In the genomic region with DNA sequence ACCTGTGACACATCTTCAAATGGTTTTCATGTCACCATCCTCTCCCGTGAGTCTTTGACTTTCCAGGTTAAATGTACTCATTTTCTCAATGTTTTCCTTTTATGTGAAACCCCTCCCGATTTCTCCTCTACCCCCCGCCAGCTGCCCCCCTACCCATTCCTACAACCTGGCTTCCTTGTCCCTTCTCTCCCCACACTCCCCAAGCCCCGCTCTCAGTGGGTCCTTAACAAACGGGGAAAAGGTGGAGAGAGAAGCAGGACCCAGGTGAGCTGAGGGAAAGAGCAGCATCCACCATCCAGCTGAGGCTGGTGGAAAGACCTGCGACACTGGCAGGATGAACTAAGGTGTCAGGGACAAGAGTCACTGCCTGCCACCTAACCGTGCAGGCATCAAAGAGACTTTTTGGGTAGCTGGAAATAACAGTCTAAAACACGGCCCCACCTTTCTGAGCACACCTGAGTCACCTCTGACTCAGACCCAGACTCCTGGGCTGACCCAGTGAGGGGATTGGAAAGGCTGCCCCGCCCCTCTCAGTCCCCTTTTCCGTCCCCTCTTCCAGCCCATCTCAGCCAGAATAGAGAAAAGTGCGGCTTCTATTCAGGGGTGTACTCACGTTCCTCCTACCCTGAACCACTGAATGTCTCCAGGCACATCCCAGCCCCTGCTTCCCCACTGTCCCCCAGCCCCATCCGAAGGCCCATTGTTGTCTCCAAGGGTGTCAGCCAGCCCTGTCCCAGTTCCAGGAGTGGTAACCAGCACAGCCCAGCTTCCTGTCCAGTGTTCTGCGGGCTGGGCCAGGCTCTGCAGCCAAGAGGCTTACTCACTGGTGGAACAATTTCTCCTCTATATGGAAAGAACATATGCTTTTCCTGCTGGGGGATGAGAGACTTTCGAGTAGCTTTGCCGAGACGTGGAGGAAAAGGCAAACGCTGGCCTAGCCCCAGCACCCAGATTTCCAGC, we compare ENCODE assay signal across 13 cellular contexts. TPM values are rescaled to one million over a fixed set of nuclear protein-coding genes. Genes with fewer than 3 reads are reported as not detected.
DNase-seq lines count a peak whose midpoint lies in the region; ATAC-seq and TF ChIP-seq lines count a peak whose summit lies in the region.
"Had no signal": no experiment of that assay in that cellular context is flagged by ENCODE, and none has a peak within 500 bp of the region (broad histone marks: within the 10 kb centered on the region; RNA-seq: fewer than 3 reads in every experiment).

No MANE protein-coding gene starts in this region.

- H3K27ac ChIP-seq in CD4-positive, alpha-beta T cell (ENCODE audit: low read depth, low read length) = no peak overlapping the region
- H3K27ac ChIP-seq in esophagus (ENCODE audit: low read depth in 2 of 2, low read length in 1 of 2) (peak overlapping the region; percentile 28 to 34), osteoblast (ENCODE audit: low read depth, low read length) (peak overlapping the region; percentile 4), endodermal cell (ENCODE audit: low read depth, low read length) (no peak overlapping the region)
- H3K27ac ChIP-seq: colonic mucosa, prostate gland had no signal

- H3K4me3 ChIP-seq in esophagus (ENCODE audit: low read depth in 1 of 2, low read length in 2 of 2) (no peak overlapping the region), osteoblast (ENCODE audit: insufficient read depth, low read length) (no peak overlapping the region), endodermal cell (ENCODE audit: low read length) (no peak overlapping the region)
- H3K4me3 ChIP-seq: colonic mucosa, prostate gland had no signal

- peak overlapping the region; percentile 23 for H3K4me2 ChIP-seq in osteoblast (ENCODE audit: insufficient read depth, low read length)

- H3K4me1 ChIP-seq in esophagus (ENCODE audit: control insufficient read depth in 2 of 2, insufficient read depth in 2 of 2, low read length in 1 of 2) (peaks cover 0 to 6% of the 10 kb centered on the region in 2 donors), osteoblast (ENCODE audit: insufficient read depth, low read length) (peaks cover 39% of the 10 kb centered on the region), endodermal cell (ENCODE audit: control insufficient read depth, insufficient read depth, low read length) (no peaks in the 10 kb centered on the region)
- H3K4me1 ChIP-seq: colonic mucosa, prostate gland had no signal

- H3K27me3 ChIP-seq in CD4-positive, alpha-beta T cell (ENCODE audit: control insufficient read depth, insufficient read depth, low read length) = no peaks in the 10 kb centered on the region
- H3K27me3 ChIP-seq in esophagus (ENCODE audit: control insufficient read depth in 1 of 2, insufficient read depth in 2 of 2, low read length in 2 of 2) (no peaks in the 10 kb centered on the region), osteoblast (ENCODE audit: insufficient read depth, low read length) (no peaks in the 10 kb centered on the region), endodermal cell (ENCODE audit: control insufficient read depth, insufficient read depth, low read length, poor library complexity, severe bottlenecking) (peaks cover 10% of the 10 kb centered on the region)
- H3K27me3 ChIP-seq: colonic mucosa had no signal

- H4K20me1 ChIP-seq in osteoblast (ENCODE audit: insufficient read depth, low read length) = no peaks in the 10 kb centered on the region

- no peak for TF ChIP-seq CTCF in CD4-positive, alpha-beta T cell (IDR thresholded peaks at IDR 0.05)
- no peak for TF ChIP-seq CTCF in osteoblast (IDR thresholded peaks at IDR 0.05; ENCODE audit: extremely low read depth, low read depth, low read length)
- TF ChIP-seq CTCF in endodermal cell (conservative IDR thresholded peaks at IDR 0.05) = no peak

- intact Hi-C loops in CD4-positive, alpha-beta T cell (cut with DNase I, micrococcal nuclease) = no loop called here

- no peaks in the 10 kb centered on the region for H3K9me3 Mint-ChIP-seq in CD4-positive, alpha-beta T cell
- peaks cover 1% of the 10 kb centered on the region for H3K9me3 Mint-ChIP-seq in endodermal cell

- WGBS in esophagus, 2 donors = 51 to 67% methylated on average over 18 of the region's 18 CpGs
- 81 to 86% methylated on average over 10 to 18 of the region's 18 CpGs for WGBS in endodermal cell (ENCODE audit: insufficient coverage in 1 of 2, insufficient read length in 1 of 2), 2 experiments

- POLR2A ChIA-PET in CD4-positive, alpha-beta T cell (lab: Charles Lee) = interaction anchor here (0.7 to 3.3 kb wide), 9 partner anchors 10 to 245 kb away, joined by 3 to 14 read pairs (median 4); a partner anchor contains a TSS

- H3K79me2 ChIP-seq in osteoblast (ENCODE audit: insufficient read depth, low read length) = no peaks in the 10 kb centered on the region

- no peak for DNase-seq in CD4-positive, alpha-beta T cell
- peak; percentile 72 for DNase-seq in RPMI7951 (ENCODE audit: low read depth)
- DNase-seq in osteoblast (ENCODE audit: insufficient read length, low spot score, missing footprints) = peak; percentile 97
- no peak for DNase-seq in endodermal cell
- DNase-seq in COLO668 (lab: John Stamatoyannopoulos, UW; ENCODE audit: unreplicated experiment) = no peak
- no peak for DNase-seq in NCI-H2171 (lab: John Stamatoyannopoulos, UW)
- DNase-seq: colonic mucosa, DMS153, NCI-H146, SHP77 had no signal

- peak overlapping the region; percentile 93 for H3K27ac Mint-ChIP-seq in CD4-positive, alpha-beta T cell
- H3K27ac Mint-ChIP-seq in endodermal cell = no peak overlapping the region

- H2AFZ ChIP-seq in osteoblast (ENCODE audit: low read length) = peak overlapping the region; percentile 23

- H3K36me3 Mint-ChIP-seq in CD4-positive, alpha-beta T cell (ENCODE audit: low read depth) = peaks cover 16% of the 10 kb centered on the region
- no peaks in the 10 kb centered on the region for H3K36me3 Mint-ChIP-seq in endodermal cell (ENCODE audit: low read depth)

- no peaks in the 10 kb centered on the region for H3K27me3 Mint-ChIP-seq in CD4-positive, alpha-beta T cell
- H3K27me3 Mint-ChIP-seq in endodermal cell (ENCODE audit: insufficient read depth) = peaks cover 10% of the 10 kb centered on the region

- CTCF ChIA-PET in CD4-positive, alpha-beta T cell (lab: Charles Lee) = interaction anchor here (1.0 to 4.1 kb wide), 4 partner anchors 21 to 35 kb away, joined by 3 to 15 read pairs (median 8); a partner anchor contains a TSS

- H3K4me3 Mint-ChIP-seq in CD4-positive, alpha-beta T cell = peak overlapping the region; percentile 56
- H3K4me3 Mint-ChIP-seq in endodermal cell = no peak overlapping the region

- peak; percentile 33 for ATAC-seq in CD4-positive, alpha-beta T cell (ENCODE audit: poor library complexity)
- no peak for ATAC-seq in HG03135 (IDR thresholded peaks at IDR 0.05; ENCODE audit: unreplicated experiment)

- no peaks in the 10 kb centered on the region for H3K36me3 ChIP-seq in esophagus (ENCODE audit: control insufficient read depth in 2 of 2, insufficient read depth in 2 of 2, low read length in 1 of 2)
- no peaks in the 10 kb centered on the region for H3K36me3 ChIP-seq in osteoblast (ENCODE audit: insufficient read depth, low read length)
- H3K36me3 ChIP-seq in endodermal cell (ENCODE audit: control insufficient read depth, insufficient read depth, low read length) = no peaks in the 10 kb centered on the region
- H3K36me3 ChIP-seq: colonic mucosa, prostate gland had no signal

- H3K9me3 ChIP-seq in CD4-positive, alpha-beta T cell (ENCODE audit: control insufficient read depth, low read length) = no peaks in the 10 kb centered on the region
- H3K9me3 ChIP-seq in esophagus (ENCODE audit: control insufficient read depth in 2 of 2, insufficient read depth in 1 of 2, low read depth in 1 of 2, low read length in 1 of 2) = no peaks in the 10 kb centered on the region
- H3K9me3 ChIP-seq in osteoblast (ENCODE audit: low read depth, low read length) = no peaks in the 10 kb centered on the region
- no peaks in the 10 kb centered on the region for H3K9me3 ChIP-seq in endodermal cell (ENCODE audit: control insufficient read depth, low read length)
- H3K9me3 ChIP-seq: colonic mucosa, prostate gland had no signal

- no peak overlapping the region for H3K9ac ChIP-seq in endodermal cell (ENCODE audit: extremely low read depth, low read length, poor library complexity, severe bottlenecking)

- peaks cover 96% of the 10 kb centered on the region for H3K4me1 Mint-ChIP-seq in CD4-positive, alpha-beta T cell (ENCODE audit: low read depth)
- peaks cover 2% of the 10 kb centered on the region for H3K4me1 Mint-ChIP-seq in endodermal cell

RNA-seq across cellular contexts. Expression of a gene that starts 20.4 kb away (rescaled TPM):
- 100 to 1,000 TPM; 152 to 157 TPM for total RNA-seq in CD4-positive, alpha-beta T cell
- total RNA-seq in RPMI7951 (2014; rRNA removed; shearing (Covaris generic)) = 7.8 and 8.3 TPM in 2 replicates
- 10 to 100 TPM; 25.1 to 30.4 TPM for polyA plus RNA-seq in esophagus
- total RNA-seq in osteoblast (2.1 and 3.3 TPM in 2 replicates), endodermal cell (10 to 100 TPM in 1 of 2 donors, 1 to 10 TPM in 1; 9.3 to 11.4 TPM)
- 2.8 TPM for polyA plus RNA-seq in endodermal cell (2013, experiment 1 of 2)
- 1.9 TPM for polyA plus RNA-seq in endodermal cell (2013, experiment 2 of 2)

RNA-seq across cellular contexts. Expression of a gene that starts 38.1 kb away (rescaled TPM):
- 10 to 100 TPM; 40.7 to 43.7 TPM for total RNA-seq in CD4-positive, alpha-beta T cell
- 11.3 and 15.6 TPM in 2 replicates for total RNA-seq in RPMI7951 (2014; rRNA removed; shearing (Covaris generic))
- 10 to 100 TPM in 1 of 2 donors, 1 to 10 TPM in 1; 5.5 to 10.1 TPM for polyA plus RNA-seq in esophagus
- total RNA-seq in osteoblast (43.9 and 46.3 TPM in 2 replicates), endodermal cell (10 to 100 TPM; 64.7 to 76.4 TPM)
- 43.9 TPM for polyA plus RNA-seq in endodermal cell (2013, experiment 1 of 2)
- polyA plus RNA-seq in endodermal cell (2013, experiment 2 of 2) = 42.6 TPM

Comparison
In these comparisons a context has a peak if more than half of its experiments do, and no peak if none do; other contexts are left out.
1. DNase-seq: peak in RPMI7951 (single experiment) and osteoblast (single experiment); none in CD4-positive, alpha-beta T cell (0 of 10), endodermal cell (single experiment), COLO668 (single experiment) and NCI-H2171 (single experiment).
2. H3K27ac ChIP-seq: peak in esophagus (2 of 2) and osteoblast (single experiment); none in CD4-positive, alpha-beta T cell (single experiment) and endodermal cell (single experiment).
3. RNA of a gene that starts 20.4 kb away (total RNA-seq): 152 to 157 TPM in CD4-positive, alpha-beta T cell; 9.3 to 11.4 TPM in endodermal cell, 7.8 to 8.3 TPM in RPMI7951 and 2.1 to 3.3 TPM in osteoblast; every median in the first group is over 10 times any median in the second.